ENCODE assay signal across 27 cellular contexts in genomic region chr17:13994050-13994449, GRCh38.
"Had no signal": no experiment of that assay in that cellular context is flagged by ENCODE, and none has a peak within 500 bp of the region (broad histone marks: within the 10 kb centered on the region; RNA-seq: fewer than 3 reads in every experiment).

No MANE protein-coding gene starts in this region.

- H3K27me3 ChIP-seq: stomach, suprapubic skin, testis, thyroid gland, tibial artery, tibial nerve, transverse colon, upper lobe of left lung, upper lobe of right lung, uterus, vagina had no signal

- H3K4me1 ChIP-seq: suprapubic skin, testis, thyroid gland, tibial artery, tibial nerve, transverse colon, upper lobe of left lung, upper lobe of right lung, uterus, vagina had no signal

- H3K4me3 ChIP-seq: stomach, suprapubic skin, testis, thoracic aorta, thyroid gland, tibial artery, tibial nerve, transverse colon, upper lobe of left lung, upper lobe of right lung, uterus, vagina had no signal

- H3K36me3 ChIP-seq: stomach, suprapubic skin, thoracic aorta, thyroid gland, tibial artery, tibial nerve, transverse colon, upper lobe of left lung, upper lobe of right lung, uterus, vagina had no signal

- DNase-seq: stimulated activated CD4-positive, alpha-beta T cell treated with anti-CD3 and anti-CD28 coated beads, Interleukin-2, amount 100 ng/mL, for 48 hours; stimulated activated CD4-positive, alpha-beta T cell treated with anti-CD3 and anti-CD28 coated beads, Interleukin-4, amount 100 ng/mL, for 1 hour; stimulated activated CD4-positive, alpha-beta T cell treated with anti-CD3 and anti-CD28 coated beads, Interleukin-4, amount 100 ng/mL, for 24 hours; stimulated activated CD4-positive, alpha-beta T cell treated with anti-CD3 and anti-CD28 coated beads, Interleukin-4, amount 100 ng/mL, for 4 hours; stimulated activated CD8-positive, alpha-beta memory T cell treated with anti-CD3 and anti-CD28 coated beads, Interleukin-4, amount 100 ng/mL, for 48 hours; stimulated activated naive B cell treated with anti-CD40 and anti-IgM and Interleukin-4, amounts not matched to agents 10 μg/mL and 1 μg/mL and 100 μg/mL, for 72 hours; stimulated activated naive CD4-positive, alpha-beta T cell; stimulated activated naive CD4-positive, alpha-beta T cell treated with Interleukin-2 at 50 U/mL for 16 hours; stimulated activated naive CD8-positive, alpha-beta T cell treated with anti-CD3 and anti-CD28 coated beads, Interleukin-15, amount 100 ng/mL, for 72 hours; stimulated activated naive CD8-positive, alpha-beta T cell treated with anti-CD3 and anti-CD28 coated beads, Interleukin-15, Interleukin-2, amounts not matched to agents 100 U/mL and 50 U/mL, for 24 hours; stomach; substantia nigra; testis; thyroid gland; tibial artery; transverse colon; trophoblast cell; upper lobe of left lung; upper lobe of right lung; uterus had no signal

- H3K27ac ChIP-seq: stomach, suprapubic skin, testis, thoracic aorta, thyroid gland, tibial artery, tibial nerve, transverse colon, upper lobe of left lung, upper lobe of right lung, uterus, vagina had no signal

- H3K9me3 ChIP-seq: stomach, suprapubic skin, testis, thoracic aorta, thyroid gland, tibial artery, tibial nerve, transverse colon, upper lobe of left lung, upper lobe of right lung, uterus, vagina had no signal

- ATAC-seq: stimulated activated effector memory CD8-positive, alpha-beta T cell treated with anti-CD3 and anti-CD28 coated beads, Interleukin-12 subunit alpha, Interleukin-12 subunit beta, amount 100 ng/mL, for 72 hours; stimulated activated memory B cell treated with anti-CD40 and anti-IgM and Interleukin-4, amounts not matched to agents 10 μg/mL and 1 μg/mL and 100 μg/mL, for 72 hours; stimulated activated naive B cell treated with anti-CD40 and anti-IgM and Interleukin-4, amounts not matched to agents 10 μg/mL and 1 μg/mL and 100 μg/mL, for 72 hours; stimulated activated naive CD8-positive, alpha-beta T cell treated with anti-CD3 and anti-CD28 coated beads, Interleukin-15, amount 100 ng/mL, for 72 hours; stimulated activated naive CD8-positive, alpha-beta T cell treated with anti-CD3 and anti-CD28 coated beads, Interleukin-15, Interleukin-2, amounts not matched to agents 100 U/mL and 50 U/mL, for 24 hours; upper lobe of right lung had no signal

- FAIRE-seq: urothelium cell line had no signal
